ENCODE assay signal across 12 cellular contexts in the genomic region with DNA sequence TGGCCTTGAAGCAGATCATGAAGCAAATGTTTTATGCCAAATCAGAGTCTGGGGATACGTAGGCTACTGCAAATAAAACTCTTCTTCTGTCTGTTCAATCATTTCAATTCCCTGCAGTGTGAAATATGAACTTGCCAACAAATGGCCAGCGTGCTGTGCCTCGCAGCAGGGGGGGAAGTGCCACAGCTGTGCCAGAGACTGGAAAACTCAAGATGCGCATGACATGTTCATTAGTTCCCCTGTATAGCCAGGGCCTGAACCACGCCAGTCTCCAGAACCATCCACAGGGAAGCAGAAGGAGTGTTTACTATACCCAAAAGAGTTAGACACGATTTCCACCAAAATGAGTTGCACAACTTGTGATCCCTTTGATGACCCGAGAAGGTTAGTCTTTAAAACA.
DNase-seq lines count a peak whose midpoint lies in the region; ATAC-seq, FAIRE-seq and TF ChIP-seq lines count a peak whose summit lies in the region.
"Had no signal": no experiment of that assay in that cellular context is flagged by ENCODE, and none has a peak within 500 bp of the region (broad histone marks: within the 10 kb centered on the region; RNA-seq: fewer than 3 reads in every experiment).

No MANE protein-coding gene starts in this region.

- POLR2A ChIA-PET in CD8-positive, alpha-beta T cell (lab: Charles Lee): no interaction called here

- H3K4me1 ChIP-seq in BE2C (peaks cover 17% of the 10 kb centered on the region), adipocyte (ENCODE audit: control insufficient read depth, insufficient read depth, low read length) (peaks cover 17% of the 10 kb centered on the region), kidney (ENCODE audit: control insufficient read depth in 1 of 2, insufficient read depth in 1 of 2, low read depth in 1 of 2, low read length in 2 of 2) (no peaks in the 10 kb centered on the region)
- H3K4me1 ChIP-seq in CD8-positive, alpha-beta T cell (ENCODE audit: insufficient read depth, low read length): no peaks in the 10 kb centered on the region
- H3K4me1 ChIP-seq: colonic mucosa had no signal

- peaks cover 1% of the 10 kb centered on the region for H3K27me3 Mint-ChIP-seq in CD8-positive, alpha-beta T cell (ENCODE audit: low read depth)
- H3K27me3 Mint-ChIP-seq: progenitor cell of endocrine pancreas had no signal

- H3K4me1 Mint-ChIP-seq in CD8-positive, alpha-beta T cell (ENCODE audit: low read depth): no peaks in the 10 kb centered on the region
- H3K4me1 Mint-ChIP-seq: activated CD4-positive, alpha-beta T cell treated with anti-CD3 and anti-CD28 coated beads, Interleukin-2, amount 10 ng/mL, durations not matched to agents 24 days and 14 days had no signal

- no peak overlapping the region for H3K27ac Mint-ChIP-seq in CD8-positive, alpha-beta T cell
- H3K27ac Mint-ChIP-seq: activated CD4-positive, alpha-beta T cell treated with anti-CD3 and anti-CD28 coated beads, Interleukin-2, amount 10 ng/mL, durations not matched to agents 24 days and 14 days; progenitor cell of endocrine pancreas had no signal

- H3K4me3 Mint-ChIP-seq in CD8-positive, alpha-beta T cell: no peak overlapping the region
- H3K4me3 Mint-ChIP-seq: activated CD4-positive, alpha-beta T cell treated with anti-CD3 and anti-CD28 coated beads, Interleukin-2, amount 10 ng/mL, durations not matched to agents 24 days and 14 days had no signal

- H3K9me3 ChIP-seq in BE2C: no peaks in the 10 kb centered on the region
- H3K9me3 ChIP-seq in adipocyte (ENCODE audit: control insufficient read depth, low read length): no peaks in the 10 kb centered on the region
- no peaks in the 10 kb centered on the region for H3K9me3 ChIP-seq in kidney (ENCODE audit: control insufficient read depth in 1 of 2, low read length in 2 of 2)
- no peaks in the 10 kb centered on the region for H3K9me3 ChIP-seq in CD8-positive, alpha-beta T cell (ENCODE audit: low read length)
- H3K9me3 ChIP-seq: colonic mucosa had no signal

- no peak overlapping the region for H3K4me3 ChIP-seq in BE2C (ENCODE audit: low read depth, low read length)
- H3K4me3 ChIP-seq in adipocyte (ENCODE audit: low read length): peak overlapping the region; percentile 18
- H3K4me3 ChIP-seq in kidney (ENCODE audit: low read length in 2 of 2): no peak overlapping the region
- H3K4me3 ChIP-seq in CD8-positive, alpha-beta T cell (ENCODE audit: low read depth, low read length): no peak overlapping the region
- H3K4me3 ChIP-seq: colonic mucosa had no signal

- no peaks in the 10 kb centered on the region for H3K27me3 ChIP-seq in BE2C
- H3K27me3 ChIP-seq in adipocyte (replicated peaks; ENCODE audit: control insufficient read depth, insufficient read depth, low read length): no peaks in the 10 kb centered on the region
- H3K27me3 ChIP-seq in CD8-positive, alpha-beta T cell (ENCODE audit: insufficient read depth, low read length): no peaks in the 10 kb centered on the region
- H3K27me3 ChIP-seq: colonic mucosa, foreskin keratinocyte had no signal

- no peaks in the 10 kb centered on the region for H3K36me3 Mint-ChIP-seq in CD8-positive, alpha-beta T cell

- H3K36me3 ChIP-seq in BE2C: no peaks in the 10 kb centered on the region
- no peaks in the 10 kb centered on the region for H3K36me3 ChIP-seq in adipocyte (ENCODE audit: control insufficient read depth, insufficient read depth, low read length, severe bottlenecking)
- H3K36me3 ChIP-seq in kidney (ENCODE audit: control insufficient read depth in 1 of 2, insufficient read depth in 2 of 2, low read length in 2 of 2): no peaks in the 10 kb centered on the region
- no peaks in the 10 kb centered on the region for H3K36me3 ChIP-seq in CD8-positive, alpha-beta T cell (ENCODE audit: insufficient read depth, low read length)
- H3K36me3 ChIP-seq: colonic mucosa had no signal

- TF ChIP-seq CTCF in BE2C (IDR thresholded peaks at IDR 0.05; ENCODE audit: low read depth, low read length) (no peak), kidney (IDR thresholded peaks at IDR 0.05; ENCODE audit: borderline replicate concordance, extremely low read depth, insufficient read depth) (no peak)
- no peak for TF ChIP-seq CTCF in CD8-positive, alpha-beta T cell (IDR thresholded peaks at IDR 0.05)

- no peak for FAIRE-seq in kidney (lab: Jason Lieb, UNC)

- intact Hi-C loops in kidney (cut with DNase I): no loop called here
- intact Hi-C loops in CD8-positive, alpha-beta T cell (cut with DNase I, micrococcal nuclease): no loop called here

- no peak overlapping the region for H3K27ac ChIP-seq in kidney (ENCODE audit: low read depth in 2 of 2, low read length in 2 of 2)
- H3K27ac ChIP-seq in CD8-positive, alpha-beta T cell (ENCODE audit: low read depth, low read length): no peak overlapping the region
- H3K27ac ChIP-seq: colonic mucosa, foreskin keratinocyte had no signal

- no peaks in the 10 kb centered on the region for H3K9me3 Mint-ChIP-seq in CD8-positive, alpha-beta T cell
- H3K9me3 Mint-ChIP-seq: activated CD4-positive, alpha-beta T cell treated with anti-CD3 and anti-CD28 coated beads, Interleukin-2, amount 10 ng/mL, durations not matched to agents 24 days and 14 days had no signal

- H3K9ac ChIP-seq in adipocyte (ENCODE audit: low read length) (no peak overlapping the region), kidney (ENCODE audit: low read length in 2 of 2) (no peak overlapping the region)

- DNase-seq in BE2C (peak; percentile 25), NCI-H187 treated with DMSO at 0.1 percent for 48 hours (lab: John Stamatoyannopoulos, UW) (peak; percentile 71), adipocyte (ENCODE audit: low read depth) (peak; percentile 30), kidney (peak; percentile 40), DMS79 treated with DMSO at 0.1 percent for 48 hours (lab: John Stamatoyannopoulos, UW) (no peak)
- DNase-seq in CD8-positive, alpha-beta T cell: no peak
- no peak for DNase-seq in stimulated activated CD8-positive, alpha-beta memory T cell treated with anti-CD3 and anti-CD28 coated beads, Interleukin-4, amount 100 ng/mL, for 48 hours
- DNase-seq: activated CD4-positive, alpha-beta T cell treated with anti-CD3 and anti-CD28 coated beads, Interleukin-2, amount 10 ng/mL, durations not matched to agents 24 days and 14 days; colonic mucosa; foreskin keratinocyte had no signal

- CTCF ChIA-PET in CD8-positive, alpha-beta T cell (lab: Charles Lee): no interaction called here

- ATAC-seq in CD8-positive, alpha-beta T cell: no peak
- no peak for ATAC-seq in HG03521 (IDR thresholded peaks at IDR 0.05; ENCODE audit: unreplicated experiment)

Comparison
In these comparisons a context has a peak if more than half of its experiments do, and no peak if none do; other contexts are left out.
1. DNase-seq: peak in BE2C (single experiment), NCI-H187 treated with DMSO at 0.1 percent for 48 hours (single experiment), adipocyte (single experiment) and kidney (single experiment); none in CD8-positive, alpha-beta T cell (0 of 7), DMS79 treated with DMSO at 0.1 percent for 48 hours (single experiment) and stimulated activated CD8-positive, alpha-beta memory T cell treated with anti-CD3 and anti-CD28 coated beads, Interleukin-4, amount 100 ng/mL, for 48 hours (single experiment).